Comparison of ENCODE assay signal across 36 cellular contexts in genomic region chr19:33108161-33108560, GRCh38. TPM values are rescaled to one million over a fixed set of nuclear protein-coding genes. Genes with fewer than 3 reads are reported as not detected.
"Had no signal": no experiment of that assay in that cellular context is flagged by ENCODE, and none has a peak within 500 bp of the region (broad histone marks: within the 10 kb centered on the region; RNA-seq: fewer than 3 reads in every experiment).

No MANE protein-coding gene starts in this region.

- H3K4me3 ChIP-seq: hepatocyte, left ventricle myocardium inferior, lung, ovary, right atrium auricular region, right lobe of liver, smooth muscle cell, tibial nerve, uterus had no signal

- H3K9me3 ChIP-seq: left ventricle myocardium inferior, neutrophil, ovary, right atrium auricular region, right lobe of liver, tibial nerve, uterus had no signal

- H3K27me3 ChIP-seq: hepatocyte, neutrophil, ovary, right atrium auricular region, right lobe of liver, tibial nerve, uterus had no signal

- H3K9me3 Mint-ChIP-seq: mesothelial cell of epicardium; naive thymus-derived CD4-positive, alpha-beta T cell; natural killer cell treated with Interleukin-12 subunit alpha and Interleukin-12 subunit beta and Interleukin-15 and Interleukin-18, amount 100 ng/mL, for 72 hours; neural crest cell; stimulated activated memory B cell treated with anti-CD40 and anti-IgM and Interleukin-4, amounts not matched to agents 10 μg/mL and 1 μg/mL and 100 μg/mL, for 72 hours; stimulated activated naive CD8-positive, alpha-beta T cell treated with anti-CD3 and anti-CD28 coated beads, Interleukin-15, amount 100 ng/mL, for 72 hours; type B pancreatic cell had no signal

- ATAC-seq: naive thymus-derived CD4-positive, alpha-beta T cell; natural killer cell treated with Interleukin-12 subunit alpha and Interleukin-12 subunit beta and Interleukin-15 and Interleukin-18, amount 100 ng/mL, for 72 hours; stimulated activated memory B cell treated with anti-CD40 and anti-IgM and Interleukin-4, amounts not matched to agents 10 μg/mL and 1 μg/mL and 100 μg/mL, for 72 hours; stimulated activated naive CD8-positive, alpha-beta T cell treated with anti-CD3 and anti-CD28 coated beads, Interleukin-15, amount 100 ng/mL, for 72 hours had no signal

- H3K4me1 Mint-ChIP-seq: mesothelial cell of epicardium; neural crest cell; stimulated activated memory B cell treated with anti-CD40 and anti-IgM and Interleukin-4, amounts not matched to agents 10 μg/mL and 1 μg/mL and 100 μg/mL, for 72 hours; stimulated activated naive CD8-positive, alpha-beta T cell treated with anti-CD3 and anti-CD28 coated beads, Interleukin-15, amount 100 ng/mL, for 72 hours had no signal

- H3K27me3 Mint-ChIP-seq: naive thymus-derived CD4-positive, alpha-beta T cell; natural killer cell treated with Interleukin-12 subunit alpha and Interleukin-12 subunit beta and Interleukin-15 and Interleukin-18, amount 100 ng/mL, for 72 hours; progenitor cell of endocrine pancreas; stimulated activated memory B cell treated with anti-CD40 and anti-IgM and Interleukin-4, amounts not matched to agents 10 μg/mL and 1 μg/mL and 100 μg/mL, for 72 hours; stimulated activated naive CD8-positive, alpha-beta T cell treated with anti-CD3 and anti-CD28 coated beads, Interleukin-15, amount 100 ng/mL, for 72 hours; type B pancreatic cell had no signal

- H3K4me2 ChIP-seq: hepatocyte, smooth muscle cell had no signal

- H2AFZ ChIP-seq: hepatocyte had no signal

- H3K27ac Mint-ChIP-seq: mesothelial cell of epicardium; natural killer cell treated with Interleukin-12 subunit alpha and Interleukin-12 subunit beta and Interleukin-15 and Interleukin-18, amount 100 ng/mL, for 72 hours; progenitor cell of endocrine pancreas; stimulated activated memory B cell treated with anti-CD40 and anti-IgM and Interleukin-4, amounts not matched to agents 10 μg/mL and 1 μg/mL and 100 μg/mL, for 72 hours; type B pancreatic cell had no signal

- H3K36me3 Mint-ChIP-seq: type B pancreatic cell had no signal

- H3K27ac ChIP-seq: hepatocyte, left ventricle myocardium inferior, neutrophil, right atrium auricular region, right lobe of liver, tibial nerve, uterus had no signal

- H3K4me1 ChIP-seq: left ventricle myocardium inferior, right atrium auricular region, right lobe of liver, tibial nerve, uterus had no signal

- H3K4me3 Mint-ChIP-seq: mesothelial cell of epicardium; naive thymus-derived CD4-positive, alpha-beta T cell; natural killer cell treated with Interleukin-12 subunit alpha and Interleukin-12 subunit beta and Interleukin-15 and Interleukin-18, amount 100 ng/mL, for 72 hours; neural crest cell; stimulated activated memory B cell treated with anti-CD40 and anti-IgM and Interleukin-4, amounts not matched to agents 10 μg/mL and 1 μg/mL and 100 μg/mL, for 72 hours; stimulated activated naive CD8-positive, alpha-beta T cell treated with anti-CD3 and anti-CD28 coated beads, Interleukin-15, amount 100 ng/mL, for 72 hours; type B pancreatic cell had no signal

- H3K36me3 ChIP-seq: ovary, uterus had no signal

- DNase-seq: islet precursor cell; left ventricle myocardium inferior; mesendoderm; naive thymus-derived CD4-positive, alpha-beta T cell; occipital lobe; ovary; right lobe of liver; stimulated activated CD4-positive, alpha-beta T cell treated with anti-CD3 and anti-CD28 coated beads, Interleukin-1b, Interleukin-23, amount 100 ng/mL, for 48 hours; stimulated activated CD4-positive, alpha-beta T cell treated with anti-CD3 and anti-CD28 coated beads, Interleukin-2, amount 100 ng/mL, for 48 hours; stimulated activated CD4-positive, alpha-beta T cell treated with anti-CD3 and anti-CD28 coated beads, Interleukin-4, amount 100 ng/mL, for 4 hours; stimulated activated CD8-positive, alpha-beta memory T cell treated with anti-CD3 and anti-CD28 coated beads, Interleukin-4, amount 100 ng/mL, for 48 hours; stimulated activated naive CD4-positive, alpha-beta T cell treated with Interleukin-2 at 50 U/mL for 16 hours; stimulated activated naive CD8-positive, alpha-beta T cell treated with anti-CD3 and anti-CD28 coated beads, Interleukin-15, amount 100 ng/mL, for 72 hours; substantia nigra; uterus had no signal

- H3K79me2 ChIP-seq: hepatocyte had no signal

RNA-seq across cellular contexts. Expression of gene WDR88, which starts 23.8 kb away (rescaled TPM):
- total RNA-seq: hepatocyte; kidney epithelial cell; left ventricle myocardium inferior; lower leg skin; lung; mesothelial cell of epicardium; mononuclear cell; myocyte; natural killer cell treated with Interleukin-12 subunit alpha and Interleukin-12 subunit beta and Interleukin-15 and Interleukin-18, amount 100 ng/mL, for 72 hours; neural crest cell; progenitor cell of endocrine pancreas; pulmonary artery endothelial cell; renal cortical epithelial cell; right atrium auricular region; right lobe of liver; skeletal muscle tissue; smooth muscle cell; temporal lobe; tibial nerve; ureter; uterus had no signal
- polyA plus RNA-seq: lung, ovary, smooth muscle cell had no signal
